Comparison of ENCODE assay signal across 25 cellular contexts in the genomic region with DNA sequence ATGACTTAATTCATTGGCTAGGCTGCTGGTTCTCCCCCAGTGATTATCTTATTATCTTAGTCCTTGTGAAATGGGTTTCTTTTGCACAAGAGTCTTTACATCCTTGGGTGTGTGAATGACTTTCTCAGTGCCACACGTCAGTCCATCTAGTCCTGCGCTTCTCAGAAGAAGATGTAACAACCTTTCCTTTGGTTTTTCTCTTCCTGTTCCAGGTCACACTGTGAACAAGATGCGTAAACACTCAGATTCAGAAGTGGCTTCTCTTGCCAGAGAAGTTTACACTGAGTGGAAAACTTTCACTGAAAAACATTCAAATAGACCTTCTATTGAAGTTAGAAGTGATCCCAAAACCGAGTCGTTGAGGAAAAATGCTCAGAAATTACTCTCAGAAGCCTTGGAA. TPM values are rescaled to one million over a fixed set of nuclear protein-coding genes. Genes with fewer than 3 reads are reported as not detected.
DNase-seq lines count a peak whose midpoint lies in the region; ATAC-seq, FAIRE-seq and TF ChIP-seq lines count a peak whose summit lies in the region.
"Had no signal": no experiment of that assay in that cellular context is flagged by ENCODE, and none has a peak within 500 bp of the region (broad histone marks: within the 10 kb centered on the region; RNA-seq: fewer than 3 reads in every experiment).

No MANE protein-coding gene starts in this region.

- H3K4me3 Mint-ChIP-seq in natural killer cell treated with Interleukin-12 subunit alpha and Interleukin-12 subunit beta and Interleukin-15 and Interleukin-18, amount 100 ng/mL, for 72 hours, result no peak overlapping the region
- H3K4me3 Mint-ChIP-seq in natural killer cell, result no peak overlapping the region
- H3K4me3 Mint-ChIP-seq: CD14-positive monocyte; CD4-positive, alpha-beta memory T cell; CD4-positive, CD25-positive, alpha-beta regulatory T cell; CD8-positive, alpha-beta memory T cell had no signal

- intact Hi-C loops in natural killer cell (cut with micrococcal nuclease), result no loop called here
- intact Hi-C loops in left lung (cut with DNase I), result no loop called here
- intact Hi-C loops in lower lobe of right lung (cut with DNase I), result no loop called here
- intact Hi-C loops in upper lobe of right lung (cut with DNase I), result no loop called here

- H3K36me3 ChIP-seq in left lung (peaks cover 0 to 3% of the 10 kb centered on the region in 2 donors), lower lobe of right lung (peaks cover 4% of the 10 kb centered on the region), upper lobe of right lung (no peaks in the 10 kb centered on the region)
- H3K36me3 ChIP-seq: BE2C had no signal

- H3K27me3 ChIP-seq in left lung, result no peaks in the 10 kb centered on the region
- H3K27me3 ChIP-seq in lower lobe of right lung (ENCODE audit: low read depth), result no peaks in the 10 kb centered on the region
- H3K27me3 ChIP-seq in upper lobe of right lung, result no peaks in the 10 kb centered on the region
- H3K27me3 ChIP-seq: BE2C, BLaER1 had no signal

- no peak for DNase-seq in natural killer cell treated with Interleukin-12 subunit alpha and Interleukin-12 subunit beta and Interleukin-15 and Interleukin-18, amount 100 ng/mL, for 72 hours (ENCODE audit: low spot score)
- DNase-seq in natural killer cell, result no peak
- DNase-seq in left lung, result no peak
- DNase-seq in lower lobe of right lung, result no peak
- DNase-seq in upper lobe of right lung, result no peak
- no peak for DNase-seq in HTR-8/SVneo (ENCODE audit: insufficient read length, low spot score)
- no peak for DNase-seq in SKM-1 (lab: John Stamatoyannopoulos, UW; ENCODE audit: unreplicated experiment)
- DNase-seq in GM03348 (ENCODE audit: low spot score), result no peak
- DNase-seq: 8988T; ACHN; BE2C; C1 segment of cervical spinal cord; CD4-positive, alpha-beta memory T cell; CD4-positive, CD25-positive, alpha-beta regulatory T cell; CD8-positive, alpha-beta memory T cell; COR-L47; DMS79 treated with DMSO at 0.1 percent for 48 hours; GF-D8 had no signal

- H3K4me3 ChIP-seq in left lung, result no peak overlapping the region
- H3K4me3 ChIP-seq in lower lobe of right lung, result peak overlapping the region; percentile 22
- H3K4me3 ChIP-seq in upper lobe of right lung, result no peak overlapping the region
- H3K4me3 ChIP-seq: BLaER1, GM12878 had no signal

- H3K4me1 Mint-ChIP-seq in natural killer cell treated with Interleukin-12 subunit alpha and Interleukin-12 subunit beta and Interleukin-15 and Interleukin-18, amount 100 ng/mL, for 72 hours (ENCODE audit: low read depth in 2 of 2), result peaks cover 0 to 7% of the 10 kb centered on the region in 2 donors
- H3K4me1 Mint-ChIP-seq in natural killer cell, result peaks cover 13 to 15% of the 10 kb centered on the region in 2 donors

- no peaks in the 10 kb centered on the region for H3K36me3 Mint-ChIP-seq in natural killer cell treated with Interleukin-12 subunit alpha and Interleukin-12 subunit beta and Interleukin-15 and Interleukin-18, amount 100 ng/mL, for 72 hours
- peaks cover 6% of the 10 kb centered on the region for H3K36me3 Mint-ChIP-seq in natural killer cell

- H3K9me3 Mint-ChIP-seq in natural killer cell treated with Interleukin-12 subunit alpha and Interleukin-12 subunit beta and Interleukin-15 and Interleukin-18, amount 100 ng/mL, for 72 hours, result no peaks in the 10 kb centered on the region
- no peaks in the 10 kb centered on the region for H3K9me3 Mint-ChIP-seq in natural killer cell
- H3K9me3 Mint-ChIP-seq: CD4-positive, alpha-beta memory T cell; CD4-positive, CD25-positive, alpha-beta regulatory T cell; CD8-positive, alpha-beta memory T cell had no signal

- ATAC-seq in natural killer cell treated with Interleukin-12 subunit alpha and Interleukin-12 subunit beta and Interleukin-15 and Interleukin-18, amount 100 ng/mL, for 72 hours, result peak; percentile 59 to 72
- ATAC-seq in natural killer cell (no peak), left lung (peak; percentile 89), lower lobe of right lung (peak in 1 of 2 donors; percentile 80), upper lobe of right lung (peak; percentile 65)
- ATAC-seq: GM12878 had no signal

- TF ChIP-seq CTCF in natural killer cell (IDR thresholded peaks at IDR 0.05) (no peak), left lung (IDR thresholded peaks at IDR 0.05) (no peak), lower lobe of right lung (IDR thresholded peaks at IDR 0.05) (no peak), upper lobe of right lung (IDR thresholded peaks at IDR 0.05) (no peak)

- H3K9me3 ChIP-seq in left lung, result no peaks in the 10 kb centered on the region
- no peaks in the 10 kb centered on the region for H3K9me3 ChIP-seq in lower lobe of right lung
- no peaks in the 10 kb centered on the region for H3K9me3 ChIP-seq in upper lobe of right lung
- H3K9me3 ChIP-seq: BE2C, BLaER1 had no signal

- H3K27ac Mint-ChIP-seq in natural killer cell treated with Interleukin-12 subunit alpha and Interleukin-12 subunit beta and Interleukin-15 and Interleukin-18, amount 100 ng/mL, for 72 hours, result peak overlapping the region; percentile 16 to 55
- no peak overlapping the region for H3K27ac Mint-ChIP-seq in natural killer cell
- H3K27ac Mint-ChIP-seq: CD14-positive monocyte; CD4-positive, alpha-beta memory T cell; CD8-positive, alpha-beta memory T cell had no signal

- FAIRE-seq in HTR-8/SVneo (lab: Jason Lieb, UNC), result no peak
- FAIRE-seq: A204.1, G401.6, GM12878, GM12892, GM18507 had no signal

- H3K27me3 Mint-ChIP-seq in natural killer cell treated with Interleukin-12 subunit alpha and Interleukin-12 subunit beta and Interleukin-15 and Interleukin-18, amount 100 ng/mL, for 72 hours, result no peaks in the 10 kb centered on the region
- no peaks in the 10 kb centered on the region for H3K27me3 Mint-ChIP-seq in natural killer cell (ENCODE audit: low read depth in 2 of 2)
- H3K27me3 Mint-ChIP-seq: CD4-positive, alpha-beta memory T cell; CD4-positive, CD25-positive, alpha-beta regulatory T cell; CD8-positive, alpha-beta memory T cell had no signal

- H3K4me1 ChIP-seq in left lung, result no peaks in the 10 kb centered on the region
- H3K4me1 ChIP-seq in lower lobe of right lung, result no peaks in the 10 kb centered on the region
- no peaks in the 10 kb centered on the region for H3K4me1 ChIP-seq in upper lobe of right lung
- H3K4me1 ChIP-seq: BE2C, BLaER1 had no signal

- peak overlapping the region in 1 of 2 donors; percentile 5 for H3K27ac ChIP-seq in left lung
- H3K27ac ChIP-seq in lower lobe of right lung, result peak overlapping the region; percentile 42
- no peak overlapping the region for H3K27ac ChIP-seq in upper lobe of right lung
- H3K27ac ChIP-seq: BLaER1 had no signal

RNA-seq across cellular contexts. Expression of a gene that starts 35.0 kb away (rescaled TPM):
- 1 to 10 TPM; 9.3 to 9.5 TPM for total RNA-seq in natural killer cell treated with Interleukin-12 subunit alpha and Interleukin-12 subunit beta and Interleukin-15 and Interleukin-18, amount 100 ng/mL, for 72 hours
- total RNA-seq in natural killer cell, result 1 to 10 TPM; 5.1 to 9.5 (median 7.3) TPM
- total RNA-seq in left lung, result 1 to 10 TPM; 5.2 to 5.8 TPM
- 5.3 TPM for total RNA-seq in lower lobe of right lung
- total RNA-seq in upper lobe of right lung, result 4.7 TPM

RNA-seq across cellular contexts. Expression of a gene that starts 35.4 kb away (rescaled TPM):
- 100 to 1,000 TPM in 1 of 2 donors, 10 to 100 TPM in 1; 85.9 to 239 TPM for total RNA-seq in natural killer cell treated with Interleukin-12 subunit alpha and Interleukin-12 subunit beta and Interleukin-15 and Interleukin-18, amount 100 ng/mL, for 72 hours
- total RNA-seq in natural killer cell (100 to 1,000 TPM; 187 to 202 (median 199) TPM), left lung (100 to 1,000 TPM; 354 to 468 TPM), lower lobe of right lung (475 TPM), upper lobe of right lung (440 TPM)

Comparison
In these comparisons a context has a peak if more than half of its experiments do, and no peak if none do; other contexts are left out.
1. ATAC-seq: peak in natural killer cell treated with Interleukin-12 subunit alpha and Interleukin-12 subunit beta and Interleukin-15 and Interleukin-18, amount 100 ng/mL, for 72 hours (2 of 2), left lung (single experiment) and upper lobe of right lung (single experiment); none in natural killer cell (0 of 3).
2. H3K27ac Mint-ChIP-seq: peak in natural killer cell treated with Interleukin-12 subunit alpha and Interleukin-12 subunit beta and Interleukin-15 and Interleukin-18, amount 100 ng/mL, for 72 hours (2 of 2); none in natural killer cell (0 of 2).